In genomic region chr1:179329862-179330261, GRCh38 we compare ENCODE assay signal across 20 cellular contexts. TPM values are rescaled to one million over a fixed set of nuclear protein-coding genes. Genes with fewer than 3 reads are reported as not detected.
DNase-seq lines count a peak whose midpoint lies in the region; ATAC-seq and TF ChIP-seq lines count a peak whose summit lies in the region.
"Had no signal": no experiment of that assay in that cellular context is flagged by ENCODE, and none has a peak within 500 bp of the region (broad histone marks: within the 10 kb centered on the region; RNA-seq: fewer than 3 reads in every experiment).

No MANE protein-coding gene starts in this region.

- intact Hi-C loops in natural killer cell (cut with micrococcal nuclease), result no loop called here
- intact Hi-C loops in dendritic cell treated with granulocyte-macrophage colony-stimulating factor and Interleukin-4, amounts not matched to agents 40 ng/mL and 50 ng/mL, for 4 days (cut with micrococcal nuclease), result no loop called here
- intact Hi-C loops in cardiac septum (cut with DNase I), result no loop called here

- H3K4me3 Mint-ChIP-seq in natural killer cell (no peak overlapping the region), IgD-negative memory B cell (no peak overlapping the region)
- H3K4me3 Mint-ChIP-seq in natural killer cell treated with Interleukin-12 subunit alpha and Interleukin-12 subunit beta and Interleukin-15 and Interleukin-18, amount 100 ng/mL, for 72 hours, result no peak overlapping the region
- H3K4me3 Mint-ChIP-seq in dendritic cell treated with granulocyte-macrophage colony-stimulating factor and Interleukin-4, amounts not matched to agents 40 ng/mL and 50 ng/mL, for 4 days, result no peak overlapping the region
- H3K4me3 Mint-ChIP-seq: H9 had no signal

- H3K36me3 Mint-ChIP-seq in natural killer cell (peaks cover 8% of the 10 kb centered on the region), IgD-negative memory B cell (peaks cover 6% of the 10 kb centered on the region)
- H3K36me3 Mint-ChIP-seq in natural killer cell treated with Interleukin-12 subunit alpha and Interleukin-12 subunit beta and Interleukin-15 and Interleukin-18, amount 100 ng/mL, for 72 hours, result no peaks in the 10 kb centered on the region
- H3K36me3 Mint-ChIP-seq in dendritic cell treated with granulocyte-macrophage colony-stimulating factor and Interleukin-4, amounts not matched to agents 40 ng/mL and 50 ng/mL, for 4 days (ENCODE audit: low read depth), result peaks cover 90% of the 10 kb centered on the region

- H3K27me3 Mint-ChIP-seq in natural killer cell (ENCODE audit: low read depth in 2 of 2), result no peaks in the 10 kb centered on the region
- no peaks in the 10 kb centered on the region for H3K27me3 Mint-ChIP-seq in natural killer cell treated with Interleukin-12 subunit alpha and Interleukin-12 subunit beta and Interleukin-15 and Interleukin-18, amount 100 ng/mL, for 72 hours
- H3K27me3 Mint-ChIP-seq in IgD-negative memory B cell, result no peaks in the 10 kb centered on the region
- H3K27me3 Mint-ChIP-seq in dendritic cell treated with granulocyte-macrophage colony-stimulating factor and Interleukin-4, amounts not matched to agents 40 ng/mL and 50 ng/mL, for 4 days, result no peaks in the 10 kb centered on the region

- H3K9me3 Mint-ChIP-seq in natural killer cell (no peaks in the 10 kb centered on the region), IgD-negative memory B cell (peaks cover 0 to 2% (median 0%) of the 10 kb centered on the region in 3 donors)
- no peaks in the 10 kb centered on the region for H3K9me3 Mint-ChIP-seq in natural killer cell treated with Interleukin-12 subunit alpha and Interleukin-12 subunit beta and Interleukin-15 and Interleukin-18, amount 100 ng/mL, for 72 hours
- no peaks in the 10 kb centered on the region for H3K9me3 Mint-ChIP-seq in dendritic cell treated with granulocyte-macrophage colony-stimulating factor and Interleukin-4, amounts not matched to agents 40 ng/mL and 50 ng/mL, for 4 days

- DNase-seq in natural killer cell, result no peak
- DNase-seq in natural killer cell treated with Interleukin-12 subunit alpha and Interleukin-12 subunit beta and Interleukin-15 and Interleukin-18, amount 100 ng/mL, for 72 hours (ENCODE audit: low spot score), result no peak
- no peak for DNase-seq in LoVo (ENCODE audit: low spot score)
- no peak for DNase-seq in activated CD4-positive, alpha-beta T cell treated with anti-CD3 and anti-CD28 coated beads, Interleukin-2, amount 50 U/mL, for 4 hours
- no peak for DNase-seq in cardiac septum (ENCODE audit: low spot score)
- DNase-seq: GM23248; H9; Karpas-422; NCI-H1694; NCI-H2081; NCI-H2171; NCI-H345; NCI-H524; NCI-H774; NK-92 treated with Interleukin-12 subunit alpha and Interleukin-12 subunit beta, amount 100 ng/mL, for 24 hours; SIG-M5 had no signal

- TF ChIP-seq CTCF in natural killer cell (IDR thresholded peaks at IDR 0.05), result no peak

- peaks cover 24 to 33% of the 10 kb centered on the region in 2 donors for H3K4me1 Mint-ChIP-seq in natural killer cell
- peaks cover 14 to 22% of the 10 kb centered on the region in 2 donors for H3K4me1 Mint-ChIP-seq in natural killer cell treated with Interleukin-12 subunit alpha and Interleukin-12 subunit beta and Interleukin-15 and Interleukin-18, amount 100 ng/mL, for 72 hours (ENCODE audit: low read depth in 2 of 2)
- H3K4me1 Mint-ChIP-seq in IgD-negative memory B cell, result peaks cover 0 to 6% (median 4%) of the 10 kb centered on the region in 3 donors
- H3K4me1 Mint-ChIP-seq in dendritic cell treated with granulocyte-macrophage colony-stimulating factor and Interleukin-4, amounts not matched to agents 40 ng/mL and 50 ng/mL, for 4 days (ENCODE audit: low read depth), result peaks cover 78% of the 10 kb centered on the region

- no peak for ATAC-seq in natural killer cell
- no peak for ATAC-seq in natural killer cell treated with Interleukin-12 subunit alpha and Interleukin-12 subunit beta and Interleukin-15 and Interleukin-18, amount 100 ng/mL, for 72 hours
- ATAC-seq: Panc1, SK-N-SH treated with all-trans-retinoic acid at 6 μM for 48 hours had no signal

- H3K27ac Mint-ChIP-seq in natural killer cell (peak overlapping the region; percentile 6 to 33), IgD-negative memory B cell (peak overlapping the region in 2 of 3 donors; percentile 33 to 60)
- H3K27ac Mint-ChIP-seq in natural killer cell treated with Interleukin-12 subunit alpha and Interleukin-12 subunit beta and Interleukin-15 and Interleukin-18, amount 100 ng/mL, for 72 hours, result no peak overlapping the region
- H3K27ac Mint-ChIP-seq in dendritic cell treated with granulocyte-macrophage colony-stimulating factor and Interleukin-4, amounts not matched to agents 40 ng/mL and 50 ng/mL, for 4 days, result peak overlapping the region; percentile 69

RNA-seq across cellular contexts. Expression of gene AXDND1, which starts 35.9 kb away (rescaled TPM):
- total RNA-seq in natural killer cell (1 to 10 TPM in 2 of 3 donors, under 1 TPM in 1; 0.78 to 2.0 (median 1.7) TPM), cardiac septum (not detected)
- under 1 TPM in 1 of 2 donors, not detected in 1; 0.81 TPM for total RNA-seq in natural killer cell treated with Interleukin-12 subunit alpha and Interleukin-12 subunit beta and Interleukin-15 and Interleukin-18, amount 100 ng/mL, for 72 hours
- polyA plus RNA-seq in IgD-negative memory B cell, result not detected
- total RNA-seq: GM23248 had no signal
- polyA plus RNA-seq: GM23248 had no signal

RNA-seq across cellular contexts. Expression of gene SOAT1, which starts 36.3 kb away (rescaled TPM):
- total RNA-seq in natural killer cell (10 to 100 TPM; 36.9 to 57.9 (median 51.3) TPM), cardiac septum (9.8 TPM)
- total RNA-seq in natural killer cell treated with Interleukin-12 subunit alpha and Interleukin-12 subunit beta and Interleukin-15 and Interleukin-18, amount 100 ng/mL, for 72 hours, result 10 to 100 TPM; 52.9 to 78.3 TPM
- polyA plus RNA-seq in IgD-negative memory B cell, result 32.9 TPM

Comparison
In these comparisons a context has a peak if more than half of its experiments do, and no peak if none do; other contexts are left out.
1. H3K27ac Mint-ChIP-seq: peak in natural killer cell (2 of 2), IgD-negative memory B cell (2 of 3) and dendritic cell treated with granulocyte-macrophage colony-stimulating factor and Interleukin-4, amounts not matched to agents 40 ng/mL and 50 ng/mL, for 4 days (single experiment); none in natural killer cell treated with Interleukin-12 subunit alpha and Interleukin-12 subunit beta and Interleukin-15 and Interleukin-18, amount 100 ng/mL, for 72 hours (0 of 2).